In genomic region chr10:91409069-91409868, GRCh38 we compare ENCODE assay signal across 8 cellular contexts. TPM values are rescaled to one million over a fixed set of nuclear protein-coding genes. Genes with fewer than 3 reads are reported as not detected.
DNase-seq lines count a peak whose midpoint lies in the region; ATAC-seq and TF ChIP-seq lines count a peak whose summit lies in the region.

No MANE protein-coding gene starts in this region.

- POLR2A ChIA-PET in activated naive CD8-positive, alpha-beta T cell treated with anti-CD3 and anti-CD28 coated beads, Interleukin-2, amount 10 ng/mL, durations not matched to agents 7 days and 5 days (lab: Charles Lee), result interaction anchor here (0.7 kb wide), 1 partner anchor 111 kb away, joined by 4 read pairs; no protein-coding TSS in a partner anchor

- peaks cover 0 to 4% of the 10 kb centered on the region in 2 donors for H3K4me1 ChIP-seq in uterus

- ATAC-seq in GM21360 (IDR thresholded peaks at IDR 0.05; ENCODE audit: unreplicated experiment), result peak; percentile 33
- peak; percentile 44 for ATAC-seq in activated naive CD8-positive, alpha-beta T cell treated with anti-CD3 and anti-CD28 coated beads, Interleukin-2, amount 10 ng/mL, durations not matched to agents 7 days and 5 days (ENCODE audit: low read depth)

- TF ChIP-seq CTCF in glutamatergic neuron (IDR thresholded peaks at IDR 0.05; ENCODE audit: partially characterized antibody, unreplicated experiment) (no peak), uterus (IDR thresholded peaks at IDR 0.05) (peak in 1 of 4 experiments; percentile 2)

- DNase-seq in DMS153 treated with DMSO at 0.1 percent for 48 hours (lab: John Stamatoyannopoulos, UW; ENCODE audit: unreplicated experiment) (peak; percentile 81), HK-2 (ENCODE audit: unreplicated experiment) (peak; percentile 84), NCI-H82 treated with DMSO at 0.1 percent for 48 hours (lab: John Stamatoyannopoulos, UW; ENCODE audit: unreplicated experiment) (peak; percentile 74), glutamatergic neuron (peak; percentile 71), non-pigmented ciliary epithelial cell (ENCODE audit: low read depth) (peak; percentile 65), uterus (peak; percentile 89 to 91)
- no peak for DNase-seq in activated naive CD8-positive, alpha-beta T cell treated with anti-CD3 and anti-CD28 coated beads, Interleukin-2, amount 10 ng/mL, durations not matched to agents 7 days and 5 days

- intact Hi-C loops in uterus (cut with DNase I; ENCODE audit: low total_unique reads), result no loop called here

- no peaks in the 10 kb centered on the region for H3K36me3 Mint-ChIP-seq in activated naive CD8-positive, alpha-beta T cell treated with anti-CD3 and anti-CD28 coated beads, Interleukin-2, amount 10 ng/mL, durations not matched to agents 7 days and 5 days
- H3K36me3 Mint-ChIP-seq in glutamatergic neuron (ENCODE audit: unreplicated experiment), result no peaks in the 10 kb centered on the region

- H3K9me3 Mint-ChIP-seq in activated naive CD8-positive, alpha-beta T cell treated with anti-CD3 and anti-CD28 coated beads, Interleukin-2, amount 10 ng/mL, durations not matched to agents 7 days and 5 days, result no peaks in the 10 kb centered on the region
- H3K9me3 Mint-ChIP-seq in glutamatergic neuron (ENCODE audit: unreplicated experiment), result peaks cover 7% of the 10 kb centered on the region

- H3K27me3 ChIP-seq in uterus, result no peaks in the 10 kb centered on the region

- H3K27ac Mint-ChIP-seq in activated naive CD8-positive, alpha-beta T cell treated with anti-CD3 and anti-CD28 coated beads, Interleukin-2, amount 10 ng/mL, durations not matched to agents 7 days and 5 days, result peak overlapping the region; percentile 87
- peak overlapping the region; percentile 98 for H3K27ac Mint-ChIP-seq in glutamatergic neuron (ENCODE audit: unreplicated experiment)

- H3K4me3 Mint-ChIP-seq in activated naive CD8-positive, alpha-beta T cell treated with anti-CD3 and anti-CD28 coated beads, Interleukin-2, amount 10 ng/mL, durations not matched to agents 7 days and 5 days, result peak overlapping the region; percentile 86
- H3K4me3 Mint-ChIP-seq in glutamatergic neuron (ENCODE audit: unreplicated experiment), result peak overlapping the region; percentile 92

- no peaks in the 10 kb centered on the region for H3K9me3 ChIP-seq in uterus

- H3K4me1 Mint-ChIP-seq in activated naive CD8-positive, alpha-beta T cell treated with anti-CD3 and anti-CD28 coated beads, Interleukin-2, amount 10 ng/mL, durations not matched to agents 7 days and 5 days, result peaks cover 11% of the 10 kb centered on the region
- H3K4me1 Mint-ChIP-seq in glutamatergic neuron (ENCODE audit: low read depth, unreplicated experiment), result peaks cover 14% of the 10 kb centered on the region

- H3K27ac ChIP-seq in uterus, result peak overlapping the region; percentile 100

- H3K4me3 ChIP-seq in uterus, result peak overlapping the region; percentile 91 to 98

- H3K27me3 Mint-ChIP-seq in activated naive CD8-positive, alpha-beta T cell treated with anti-CD3 and anti-CD28 coated beads, Interleukin-2, amount 10 ng/mL, durations not matched to agents 7 days and 5 days, result peaks cover 30% of the 10 kb centered on the region
- peaks cover 12% of the 10 kb centered on the region for H3K27me3 Mint-ChIP-seq in glutamatergic neuron (ENCODE audit: unreplicated experiment)

- TF ChIP-seq POLR2A in uterus (IDR thresholded peaks at IDR 0.05), result peak; percentile 74 to 79

- H3K36me3 ChIP-seq in uterus, result no peaks in the 10 kb centered on the region

RNA-seq across cellular contexts. Expression of gene HECTD2, which starts 0.9 kb away (rescaled TPM):
- total RNA-seq in activated naive CD8-positive, alpha-beta T cell treated with anti-CD3 and anti-CD28 coated beads, Interleukin-2, amount 10 ng/mL, durations not matched to agents 7 days and 5 days, result 1 to 10 TPM; 1.9 to 2.2 TPM
- total RNA-seq in glutamatergic neuron (ENCODE audit: unreplicated experiment) (27.6 TPM), uterus (10 to 100 TPM; 21.0 to 65.7 (median 33.2) TPM)
